ENCODE assay signal across 15 cellular contexts in genomic region chr9:106613250-106613737, GRCh38.
DNase-seq lines count a peak whose midpoint lies in the region; TF ChIP-seq lines count a peak whose summit lies in the region.
"Had no signal": no experiment of that assay in that cellular context is flagged by ENCODE, and none has a peak within 500 bp of the region (broad histone marks: within the 10 kb centered on the region; RNA-seq: fewer than 3 reads in every experiment).

No MANE protein-coding gene starts in this region.

- H3K36me3 ChIP-seq in colonic mucosa (no peaks in the 10 kb centered on the region), stomach (no peaks in the 10 kb centered on the region)

- TF ChIP-seq POLR2A in stomach (IDR thresholded peaks at IDR 0.05) (no peak), lower leg skin (IDR thresholded peaks at IDR 0.05) (no peak)

- intact Hi-C loops in colonic mucosa (cut with DNase I) = no loop called here
- intact Hi-C loops in stomach (cut with DNase I; ENCODE audit: low total_unique reads) = no loop called here
- intact Hi-C loops in lower leg skin (cut with DNase I; ENCODE audit: low total_unique reads) = no loop called here

- H3K27ac ChIP-seq in colonic mucosa (no peak overlapping the region), stomach (no peak overlapping the region)
- H3K27ac ChIP-seq: A549 had no signal

- H3K4me1 ChIP-seq in colonic mucosa (no peaks in the 10 kb centered on the region), stomach (peaks cover 0 to 21% (median 5%) of the 10 kb centered on the region in 4 donors)
- H3K4me1 ChIP-seq: A549 had no signal

- no peak for TF ChIP-seq CTCF in colonic mucosa (IDR thresholded peaks at IDR 0.05)
- no peak for TF ChIP-seq CTCF in stomach (IDR thresholded peaks at IDR 0.05)
- no peak for TF ChIP-seq CTCF in lower leg skin (IDR thresholded peaks at IDR 0.05)

- no peak overlapping the region for H3K9ac ChIP-seq in colonic mucosa (ENCODE audit: low read depth in 2 of 2, low read length in 2 of 2)

- no peak for TF ChIP-seq EP300 in stomach (IDR thresholded peaks at IDR 0.05)

- H3K4me3 ChIP-seq in colonic mucosa = no peak overlapping the region
- no peak overlapping the region for H3K4me3 ChIP-seq in stomach
- H3K4me3 ChIP-seq in lower leg skin (ENCODE audit: low read depth, poor library complexity, severe bottlenecking) = no peak overlapping the region
- H3K4me3 ChIP-seq: A549, K562 had no signal

- H3K27me3 ChIP-seq in colonic mucosa (no peaks in the 10 kb centered on the region), stomach (no peaks in the 10 kb centered on the region)

- DNase-seq in NCI-H345 (lab: John Stamatoyannopoulos, UW) = peak; percentile 37
- no peak for DNase-seq in NCI-H345 treated with DMSO at 0.1 percent for 48 hours (lab: John Stamatoyannopoulos, UW; ENCODE audit: unreplicated experiment)
- peak; percentile 9 for DNase-seq in NCI-H510A (lab: John Stamatoyannopoulos, UW)
- peak; percentile 38 for DNase-seq in colonic mucosa
- DNase-seq in stomach = peak; percentile 65
- no peak for DNase-seq in GM03348 (ENCODE audit: low spot score)
- DNase-seq in lower leg skin (ENCODE audit: low spot score in 2 of 2) = no peak
- no peak for DNase-seq in activated CD8-positive, alpha-beta memory T cell treated with anti-CD3 and anti-CD28 coated beads, Interleukin-2, amount 50 U/mL, for 48 hours
- DNase-seq: activated CD8-positive, alpha-beta T cell treated with anti-CD3 and anti-CD28 coated beads, Interleukin-2, amount 10 ng/mL, durations not matched to agents 7 days and 5 days; erythroblast; glutamatergic neuron; naive B cell; NCI-H146 had no signal

- WGBS in stomach, 5 donors = 29 to 48% (median 33%) methylated on average over 3 of the region's 3 CpGs
- WGBS in lower leg skin, 2 donors = 68 to 71% methylated on average over 3 of the region's 3 CpGs

- H3K9me3 ChIP-seq in colonic mucosa (no peaks in the 10 kb centered on the region), stomach (no peaks in the 10 kb centered on the region)
- H3K9me3 ChIP-seq: A549 had no signal

Comparison
In these comparisons a context has a peak if more than half of its experiments do, and no peak if none do; other contexts are left out.
1. DNase-seq: peak in NCI-H345 (single experiment), NCI-H510A (single experiment), colonic mucosa (single experiment) and stomach (single experiment); none in NCI-H345 treated with DMSO at 0.1 percent for 48 hours (single experiment), GM03348 (single experiment), lower leg skin (0 of 2) and activated CD8-positive, alpha-beta memory T cell treated with anti-CD3 and anti-CD28 coated beads, Interleukin-2, amount 50 U/mL, for 48 hours (single experiment).